Comparison of ENCODE assay signal across 13 cellular contexts in genomic region chr15:51367322-51367976, GRCh38. TPM values are rescaled to one million over a fixed set of nuclear protein-coding genes. Genes with fewer than 3 reads are reported as not detected.
DNase-seq lines count a peak whose midpoint lies in the region; ATAC-seq and TF ChIP-seq lines count a peak whose summit lies in the region.
"Had no signal": no experiment of that assay in that cellular context is flagged by ENCODE, and none has a peak within 500 bp of the region (broad histone marks: within the 10 kb centered on the region; RNA-seq: fewer than 3 reads in every experiment).

No MANE protein-coding gene starts in this region.

- TF ChIP-seq EP300 in upper lobe of left lung (IDR thresholded peaks at IDR 0.05), result no peak

- 49 to 71% methylated on average over 10 of the region's 10 CpGs for WGBS in upper lobe of left lung, 2 donors

- no peaks in the 10 kb centered on the region for H3K4me1 Mint-ChIP-seq in stimulated activated memory B cell treated with anti-CD40 and anti-IgM and Interleukin-4, amounts not matched to agents 10 μg/mL and 1 μg/mL and 100 μg/mL, for 72 hours

- H3K9me3 ChIP-seq in SJSA1 (replicated peaks), result no peaks in the 10 kb centered on the region
- no peaks in the 10 kb centered on the region for H3K9me3 ChIP-seq in left ventricle myocardium inferior (replicated peaks)
- H3K9me3 ChIP-seq in upper lobe of left lung, result no peaks in the 10 kb centered on the region
- H3K9me3 ChIP-seq: Caco-2, heart right ventricle had no signal

- H3K27me3 ChIP-seq in SJSA1 (replicated peaks) (no peaks in the 10 kb centered on the region), left ventricle myocardium inferior (ENCODE audit: low read depth) (no peaks in the 10 kb centered on the region), upper lobe of left lung (no peaks in the 10 kb centered on the region)
- H3K27me3 ChIP-seq: heart right ventricle had no signal

- intact Hi-C loops in left ventricle myocardium inferior (cut with micrococcal nuclease), result no loop called here

- no peak for TF ChIP-seq POLR2A in upper lobe of left lung (IDR thresholded peaks at IDR 0.05)

- H3K27me3 Mint-ChIP-seq in stimulated activated memory B cell treated with anti-CD40 and anti-IgM and Interleukin-4, amounts not matched to agents 10 μg/mL and 1 μg/mL and 100 μg/mL, for 72 hours, result no peaks in the 10 kb centered on the region
- H3K27me3 Mint-ChIP-seq: brain had no signal

- H3K36me3 ChIP-seq in SJSA1 (no peaks in the 10 kb centered on the region), left ventricle myocardium inferior (no peaks in the 10 kb centered on the region), upper lobe of left lung (no peaks in the 10 kb centered on the region)
- H3K36me3 ChIP-seq: heart right ventricle had no signal

- no peaks in the 10 kb centered on the region for H3K36me3 Mint-ChIP-seq in stimulated activated memory B cell treated with anti-CD40 and anti-IgM and Interleukin-4, amounts not matched to agents 10 μg/mL and 1 μg/mL and 100 μg/mL, for 72 hours
- H3K36me3 Mint-ChIP-seq: brain had no signal

- H3K4me3 Mint-ChIP-seq in stimulated activated memory B cell treated with anti-CD40 and anti-IgM and Interleukin-4, amounts not matched to agents 10 μg/mL and 1 μg/mL and 100 μg/mL, for 72 hours, result no peak overlapping the region
- H3K4me3 Mint-ChIP-seq: brain had no signal

- H3K27ac ChIP-seq in SJSA1 (peak overlapping the region; percentile 33; the same call in 1 of the 2 replicates), left ventricle myocardium inferior (replicated peaks) (peak overlapping the region; percentile 25), upper lobe of left lung (peak overlapping the region in 2 of 4 donors; percentile 52 to 59)

- H3K4me3 ChIP-seq in SJSA1 (no peak overlapping the region), left ventricle myocardium inferior (no peak overlapping the region), upper lobe of left lung (no peak overlapping the region)
- H3K4me3 ChIP-seq: heart right ventricle had no signal

- no peak for TF ChIP-seq CTCF in left ventricle myocardium inferior (IDR thresholded peaks at IDR 0.05; ENCODE audit: borderline replicate concordance)
- no peak for TF ChIP-seq CTCF in upper lobe of left lung (IDR thresholded peaks at IDR 0.05)

- ATAC-seq in upper lobe of left lung (ENCODE audit: low FRiP score in 2 of 2), result peak in 1 of 2 donors; percentile 34
- ATAC-seq in GM19455 (IDR thresholded peaks at IDR 0.05; ENCODE audit: unreplicated experiment), result no peak
- ATAC-seq in stimulated activated memory B cell treated with anti-CD40 and anti-IgM and Interleukin-4, amounts not matched to agents 10 μg/mL and 1 μg/mL and 100 μg/mL, for 72 hours, result no peak

- no peaks in the 10 kb centered on the region for H3K9me3 Mint-ChIP-seq in stimulated activated memory B cell treated with anti-CD40 and anti-IgM and Interleukin-4, amounts not matched to agents 10 μg/mL and 1 μg/mL and 100 μg/mL, for 72 hours
- H3K9me3 Mint-ChIP-seq: brain had no signal

- H3K27ac Mint-ChIP-seq in stimulated activated memory B cell treated with anti-CD40 and anti-IgM and Interleukin-4, amounts not matched to agents 10 μg/mL and 1 μg/mL and 100 μg/mL, for 72 hours, result no peak overlapping the region
- H3K27ac Mint-ChIP-seq: brain had no signal

- H3K4me1 ChIP-seq in SJSA1 (replicated peaks) (peaks cover 34% of the 10 kb centered on the region), left ventricle myocardium inferior (no peaks in the 10 kb centered on the region), upper lobe of left lung (peaks cover 2 to 19% (median 8%) of the 10 kb centered on the region in 4 donors)

- peak; percentile 20 to 37 for DNase-seq in SHP77 (lab: John Stamatoyannopoulos, UW)
- no peak for DNase-seq in SHP77 treated with DMSO at 0.1 percent for 48 hours (lab: John Stamatoyannopoulos, UW)
- peak; percentile 78 to 81 for DNase-seq in SJSA1 (ENCODE audit: low read depth in 1 of 2, low spot score in 2 of 2)
- no peak for DNase-seq in left ventricle myocardium inferior
- DNase-seq in upper lobe of left lung, result peak; percentile 32 to 42
- DNase-seq in Ammon's horn (ENCODE audit: low spot score), result no peak
- DNase-seq: activated effector memory CD4-positive, alpha-beta T cell treated with Interleukin-2 at 50 U/mL for 16 hours; NCI-H1417 treated with DMSO at 0.1 percent for 48 hours had no signal

RNA-seq across cellular contexts. Expression of gene GLDN, which starts 26.0 kb away (rescaled TPM):
- total RNA-seq in SJSA1 (2014; rRNA removed; shearing (Covaris generic)), result 0.32 TPM in 1 of 2 replicates, not detected in the other
- 4.8 TPM for total RNA-seq in left ventricle myocardium inferior
- total RNA-seq in upper lobe of left lung, result 10 to 100 TPM; 21.3 to 84.2 (median 46.5) TPM

RNA-seq across cellular contexts. Expression of gene CYP19A1, which starts 29.1 kb away (rescaled TPM):
- total RNA-seq in SJSA1 (2014; rRNA removed; shearing (Covaris generic)), result not detected in 2 replicates
- total RNA-seq in left ventricle myocardium inferior (0.60 TPM), upper lobe of left lung (1 to 10 TPM in 2 of 6 donors, under 1 TPM in 2, not detected in 2; 0.52 to 8.4 (median 1.0) TPM)

Comparison
In these comparisons a context has a peak if more than half of its experiments do, and no peak if none do; other contexts are left out.
1. DNase-seq: peak in SHP77 (2 of 2), SJSA1 (2 of 2) and upper lobe of left lung (2 of 2); none in SHP77 treated with DMSO at 0.1 percent for 48 hours (single experiment), left ventricle myocardium inferior (single experiment) and Ammon's horn (single experiment).